36 cellular contexts compared by ENCODE assay signal in the genomic region with DNA sequence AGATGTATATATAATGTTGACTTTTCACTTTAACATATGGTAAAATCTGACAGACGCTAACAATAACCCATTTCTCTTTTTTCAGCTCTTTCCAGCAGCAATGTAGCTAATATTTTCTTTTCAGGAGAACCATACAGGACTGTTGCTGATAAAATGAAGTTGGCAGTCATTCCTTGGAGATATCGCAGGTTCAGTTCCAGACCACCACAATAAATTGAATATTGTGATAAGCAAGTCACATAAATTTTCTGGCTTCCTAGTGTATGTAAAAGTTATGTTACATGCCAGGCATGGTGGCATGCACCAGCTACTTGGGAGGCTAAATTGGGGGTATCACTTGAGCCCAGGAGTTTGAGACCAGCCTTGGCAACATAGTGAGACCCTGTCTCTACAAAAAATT. TPM values are rescaled to one million over a fixed set of nuclear protein-coding genes. Genes with fewer than 3 reads are reported as not detected.
"Had no signal": no experiment of that assay in that cellular context is flagged by ENCODE, and none has a peak within 500 bp of the region (broad histone marks: within the 10 kb centered on the region; RNA-seq: fewer than 3 reads in every experiment).

No MANE protein-coding gene starts in this region.

- H3K27ac Mint-ChIP-seq: activated B cell treated with CpG ODN at 0.5 μM for 24 hours; activated CD4-positive, alpha-beta memory T cell treated with anti-CD3 and anti-CD28 coated beads for 36 hours; activated CD4-positive, alpha-beta T cell treated with anti-CD3 and anti-CD28 coated beads, Interleukin-2, amount 10 ng/mL, durations not matched to agents 24 days and 14 days; activated CD8-positive, alpha-beta T cell treated with anti-CD3 and anti-CD28 coated beads for 36 hours; activated naive CD4-positive, alpha-beta T cell treated with anti-CD3 and anti-CD28 coated beads for 36 hours; activated naive CD4-positive, alpha-beta T cell treated with anti-CD3 and anti-CD28 coated beads, Interleukin-2, amount 50 U/mL, for 72 hours; activated naive CD8-positive, alpha-beta T cell treated with anti-CD3 and anti-CD28 coated beads for 36 hours; activated T-cell treated with anti-CD3 and anti-CD28 coated beads, Interleukin-2, amount 50 U/mL, for 72 hours; activated T-helper 1 cell treated with anti-CD3 and anti-CD28 coated beads, Interleukin-12 subunit alpha, Interleukin-12 subunit beta, Interleukin-2, Interleukin-4 antibody, amounts not matched to agents 30 ng/mL and 10 ng/mL and 1 ng/mL, durations not matched to agents 14 hours and 24 hours and 36 hours; activated T-helper 17 cell treated with anti-CD3 and anti-CD28 coated beads, Interleukin-2, amount 50 U/mL, for 72 hours; T-helper 1 cell treated with Interleukin-12 subunit alpha and Interleukin-12 subunit beta and Interleukin-4 antibody, amounts not matched to agents 30 μg/mL and 1 μg/mL, for 36 hours; T-helper 2 cell treated with Interferon-gamma antibody and Interleukin-4, amounts not matched to agents 5 μg/mL and 100 μg/mL, for 36 hours had no signal

- ATAC-seq: activated CD8-positive, alpha-beta T cell treated with anti-CD3 and anti-CD28 coated beads for 36 hours; activated naive CD4-positive, alpha-beta T cell treated with anti-CD3 and anti-CD28 coated beads, Interleukin-2, amount 50 U/mL, for 72 hours; activated T-cell treated with anti-CD3 and anti-CD28 coated beads, Interleukin-2, amount 50 U/mL, for 4 hours; activated T-cell treated with anti-CD3 and anti-CD28 coated beads, Interleukin-2, amount 50 U/mL, for 72 hours; activated T-helper 17 cell treated with anti-CD3 and anti-CD28 coated beads, Interleukin-2, amount 50 U/mL, for 72 hours had no signal

- H3K4me1 Mint-ChIP-seq: activated B cell treated with CpG ODN at 0.5 μM for 24 hours; activated CD4-positive, alpha-beta T cell treated with anti-CD3 and anti-CD28 coated beads, Interleukin-2, amount 10 ng/mL, durations not matched to agents 24 days and 14 days; activated naive CD8-positive, alpha-beta T cell treated with anti-CD3 and anti-CD28 coated beads for 36 hours; activated T-helper 17 cell treated with anti-CD3 and anti-CD28 coated beads, Interleukin-2, amount 50 U/mL, for 72 hours had no signal

- FAIRE-seq: colon, TTC549 had no signal

- DNase-seq: activated B cell treated with CpG ODN at 0.5 μM for 24 hours; activated CD4-positive, alpha-beta memory T cell treated with anti-CD3 and anti-CD28 coated beads for 36 hours; activated CD4-positive, alpha-beta T cell treated with anti-CD3 and anti-CD28 coated beads for 4 hours; activated CD4-positive, alpha-beta T cell treated with anti-CD3 and anti-CD28 coated beads, Interleukin-2, amount 10 ng/mL, durations not matched to agents 24 days and 14 days; activated CD4-positive, alpha-beta T cell treated with anti-CD3 and anti-CD28 coated beads, Interleukin-2, amount 50 U/mL, for 1 hour; activated CD4-positive, alpha-beta T cell treated with anti-CD3 and anti-CD28 coated beads, Interleukin-2, amount 50 U/mL, for 4 hours; activated CD4-positive, CD25-positive, alpha-beta regulatory T cell treated with anti-CD3 and anti-CD28 coated beads, Interleukin-2, amount 50 U/mL, for 72 hours; activated CD8-positive, alpha-beta memory T cell treated with anti-CD3 and anti-CD28 coated beads, Interleukin-2, amount 50 U/mL, for 4 hours; activated CD8-positive, alpha-beta T cell treated with anti-CD3 and anti-CD28 coated beads for 36 hours; activated effector memory CD4-positive, alpha-beta T cell treated with anti-CD3 and anti-CD28 coated beads, Interleukin-2, amount 50 U/mL, for 16 hours; activated gamma-delta T cell treated with Interleukin-2 at 50 U/mL for 16 hours; activated naive CD4-positive, alpha-beta T cell; activated naive CD4-positive, alpha-beta T cell treated with anti-CD3 and anti-CD28 coated beads for 36 hours; activated naive CD4-positive, alpha-beta T cell treated with anti-CD3 and anti-CD28 coated beads, Interleukin-2, amount 50 U/mL, for 16 hours; activated naive CD8-positive, alpha-beta T cell treated with anti-CD3 and anti-CD28 coated beads for 36 hours; activated T-cell treated with anti-CD3 and anti-CD28 coated beads for 4 hours; activated T-cell treated with anti-CD3 and anti-CD28 coated beads, Interleukin-2, amount 50 U/mL, for 1 hour; activated T-cell treated with anti-CD3 and anti-CD28 coated beads, Interleukin-2, amount 50 U/mL, for 4 hours; activated T-cell treated with anti-CD3 and anti-CD28 coated beads, Interleukin-2, amount 50 U/mL, for 72 hours; adrenal gland; amniotic stem cell; aorta; brain microvascular endothelial cell; central memory CD4-positive, alpha-beta T cell; T-helper 2 cell; T-helper 9 cell had no signal

- H3K27me3 ChIP-seq: adrenal gland, brain microvascular endothelial cell, breast epithelium had no signal

- H3K4me3 ChIP-seq: adrenal gland, breast epithelium had no signal

- H3K9me3 Mint-ChIP-seq: activated B cell treated with CpG ODN at 0.5 μM for 24 hours; activated CD4-positive, alpha-beta memory T cell treated with anti-CD3 and anti-CD28 coated beads for 36 hours; activated CD4-positive, alpha-beta T cell treated with anti-CD3 and anti-CD28 coated beads, Interleukin-2, amount 10 ng/mL, durations not matched to agents 24 days and 14 days; activated CD8-positive, alpha-beta T cell treated with anti-CD3 and anti-CD28 coated beads for 36 hours; activated naive CD4-positive, alpha-beta T cell treated with anti-CD3 and anti-CD28 coated beads for 36 hours; activated naive CD4-positive, alpha-beta T cell treated with anti-CD3 and anti-CD28 coated beads, Interleukin-2, amount 50 U/mL, for 72 hours; activated naive CD8-positive, alpha-beta T cell treated with anti-CD3 and anti-CD28 coated beads for 36 hours; activated T-cell treated with anti-CD3 and anti-CD28 coated beads, Interleukin-2, amount 50 U/mL, for 4 hours; activated T-cell treated with anti-CD3 and anti-CD28 coated beads, Interleukin-2, amount 50 U/mL, for 72 hours; activated T-helper 1 cell treated with anti-CD3 and anti-CD28 coated beads, Interleukin-12 subunit alpha, Interleukin-12 subunit beta, Interleukin-2, Interleukin-4 antibody, amounts not matched to agents 30 ng/mL and 10 ng/mL and 1 ng/mL, durations not matched to agents 14 hours and 24 hours and 36 hours; activated T-helper 17 cell treated with anti-CD3 and anti-CD28 coated beads, Interleukin-2, amount 50 U/mL, for 72 hours; T-helper 1 cell treated with Interleukin-12 subunit alpha and Interleukin-12 subunit beta and Interleukin-4 antibody, amounts not matched to agents 30 μg/mL and 1 μg/mL, for 36 hours; T-helper 2 cell treated with Interferon-gamma antibody and Interleukin-4, amounts not matched to agents 5 μg/mL and 100 μg/mL, for 36 hours had no signal

- H3K27me3 Mint-ChIP-seq: activated CD4-positive, alpha-beta T cell treated with anti-CD3 and anti-CD28 coated beads, Interleukin-2, amount 10 ng/mL, durations not matched to agents 24 days and 14 days; activated CD8-positive, alpha-beta T cell treated with anti-CD3 and anti-CD28 coated beads for 36 hours had no signal

- H3K36me3 Mint-ChIP-seq: activated CD4-positive, alpha-beta memory T cell treated with anti-CD3 and anti-CD28 coated beads for 36 hours; activated naive CD4-positive, alpha-beta T cell treated with anti-CD3 and anti-CD28 coated beads, Interleukin-2, amount 50 U/mL, for 72 hours; activated naive CD8-positive, alpha-beta T cell treated with anti-CD3 and anti-CD28 coated beads for 36 hours had no signal

- H3K4me1 ChIP-seq: breast epithelium had no signal

- H3K4me3 Mint-ChIP-seq: activated B cell treated with CpG ODN at 0.5 μM for 24 hours; activated CD4-positive, alpha-beta memory T cell treated with anti-CD3 and anti-CD28 coated beads for 36 hours; activated CD4-positive, alpha-beta T cell treated with anti-CD3 and anti-CD28 coated beads, Interleukin-2, amount 10 ng/mL, durations not matched to agents 24 days and 14 days; activated CD8-positive, alpha-beta T cell treated with anti-CD3 and anti-CD28 coated beads for 36 hours; activated naive CD4-positive, alpha-beta T cell treated with anti-CD3 and anti-CD28 coated beads for 36 hours; activated naive CD8-positive, alpha-beta T cell treated with anti-CD3 and anti-CD28 coated beads for 36 hours; activated T-cell treated with anti-CD3 and anti-CD28 coated beads, Interleukin-2, amount 50 U/mL, for 4 hours; activated T-cell treated with anti-CD3 and anti-CD28 coated beads, Interleukin-2, amount 50 U/mL, for 72 hours; activated T-helper 1 cell treated with anti-CD3 and anti-CD28 coated beads, Interleukin-12 subunit alpha, Interleukin-12 subunit beta, Interleukin-2, Interleukin-4 antibody, amounts not matched to agents 30 ng/mL and 10 ng/mL and 1 ng/mL, durations not matched to agents 14 hours and 24 hours and 36 hours; activated T-helper 17 cell treated with anti-CD3 and anti-CD28 coated beads, Interleukin-2, amount 50 U/mL, for 72 hours; T-helper 1 cell treated with Interleukin-12 subunit alpha and Interleukin-12 subunit beta and Interleukin-4 antibody, amounts not matched to agents 30 μg/mL and 1 μg/mL, for 36 hours; T-helper 2 cell treated with Interferon-gamma antibody and Interleukin-4, amounts not matched to agents 5 μg/mL and 100 μg/mL, for 36 hours had no signal

- H3K27ac ChIP-seq: adrenal gland, brain microvascular endothelial cell, breast epithelium, VCaP had no signal

- H3K9me3 ChIP-seq: adrenal gland, breast epithelium had no signal

- H3K36me3 ChIP-seq: adrenal gland, brain microvascular endothelial cell, breast epithelium had no signal

RNA-seq across cellular contexts. Expression of a gene that starts 31.9 kb away (rescaled TPM):
- total RNA-seq: activated B cell treated with CpG ODN at 0.5 μM for 24 hours; activated CD8-positive, alpha-beta memory T cell treated with anti-CD3 and anti-CD28 coated beads for 36 hours; activated CD8-positive, alpha-beta T cell treated with anti-CD3 and anti-CD28 coated beads for 36 hours; activated naive CD4-positive, alpha-beta T cell treated with anti-CD3 and anti-CD28 coated beads for 36 hours; activated naive CD4-positive, alpha-beta T cell treated with anti-CD3 and anti-CD28 coated beads, Interleukin-2, amount 50 U/mL, for 72 hours; activated naive CD8-positive, alpha-beta T cell treated with anti-CD3 and anti-CD28 coated beads for 36 hours had no signal
